13 cellular contexts compared by ENCODE assay signal in genomic region chr6:9783567-9783966, GRCh38.
DNase-seq lines count a peak whose midpoint lies in the region; ATAC-seq and TF ChIP-seq lines count a peak whose summit lies in the region.
"Had no signal": no experiment of that assay in that cellular context is flagged by ENCODE, and none has a peak within 500 bp of the region (broad histone marks: within the 10 kb centered on the region; RNA-seq: fewer than 3 reads in every experiment).

No MANE protein-coding gene starts in this region.

- no peaks in the 10 kb centered on the region for H3K36me3 ChIP-seq in H7 (replicated peaks; ENCODE audit: control insufficient read depth, insufficient read depth, low read length)
- H3K36me3 ChIP-seq: BLaER1 had no signal

- no peaks in the 10 kb centered on the region for H3K27me3 ChIP-seq in H7 (ENCODE audit: control insufficient read depth, insufficient read depth, low read length)
- H3K27me3 ChIP-seq: BLaER1 had no signal

- peak; percentile 72 for ATAC-seq in GM18868 (IDR thresholded peaks at IDR 0.05; ENCODE audit: unreplicated experiment)

- DNase-seq in MV-4-11 (lab: John Stamatoyannopoulos, UW) (peak; percentile 43), choroid plexus epithelial cell (ENCODE audit: low read depth) (peak; percentile 7), mucosa of gallbladder (ENCODE audit: low spot score) (peak; percentile 40), H7 (no peak)
- DNase-seq in activated CD4-positive, alpha-beta T cell treated with anti-CD3 and anti-CD28 coated beads for 4 hours, result no peak
- no peak for DNase-seq in stimulated activated CD8-positive, alpha-beta memory T cell treated with anti-CD3 and anti-CD28 coated beads, Interleukin-4, amount 100 ng/mL, for 48 hours
- DNase-seq: CD8-positive, alpha-beta memory T cell; DND-41; NCI-H1092; NCI-H345; SHP77 treated with DMSO at 0.1 percent for 48 hours had no signal

- TF ChIP-seq CTCF in choroid plexus epithelial cell (conservative IDR thresholded peaks at IDR 0.05; ENCODE audit: low read depth, low read length), result no peak

- H3K4me3 ChIP-seq in choroid plexus epithelial cell (ENCODE audit: low read depth, low read length), result no peak overlapping the region
- H3K4me3 ChIP-seq in H7 (ENCODE audit: insufficient read depth, low read depth, low read length), result no peak overlapping the region
- H3K4me3 ChIP-seq: BLaER1 had no signal

Comparison
In these comparisons a context has a peak if more than half of its experiments do, and no peak if none do; other contexts are left out.
1. DNase-seq: peak in MV-4-11 (single experiment), choroid plexus epithelial cell (single experiment) and mucosa of gallbladder (single experiment); none in activated CD4-positive, alpha-beta T cell treated with anti-CD3 and anti-CD28 coated beads for 4 hours (0 of 2), stimulated activated CD8-positive, alpha-beta memory T cell treated with anti-CD3 and anti-CD28 coated beads, Interleukin-4, amount 100 ng/mL, for 48 hours (single experiment) and H7 (single experiment).